ENCODE assay signal across 1 cellular context in genomic region chr12:48557919-48558318, GRCh38.
TF ChIP-seq lines count a peak whose summit lies in the region.

No MANE protein-coding gene starts in this region.

TF ChIP-seq in K562, 482 proteins besides CTCF, POLR2A, EP300 and RAD21:
- TF ChIP-seq CXXC5 (CRISPR knock-in tag; IDR thresholded peaks at IDR 0.05): 0 out of 2 replicates have a peak, but pooled peaks have one; percentile 8
- TF ChIP-seq CEBPG (CRISPR knock-in tag; IDR thresholded peaks at IDR 0.05): peak; percentile 13; the same call in 1 of the 2 replicates
- TF ChIP-seq CEBPG (tag; conservative IDR thresholded peaks at IDR 0.05 in 1 of 2, IDR thresholded peaks at IDR 0.05 in 1 of 2): peak; percentile 72 to 96
- no peak for TF ChIP-seq SLC30A9 (CRISPR knock-in tag; IDR thresholded peaks at IDR 0.05)
- no peak for TF ChIP-seq HSF4 (CRISPR knock-in tag; IDR thresholded peaks at IDR 0.05; ENCODE audit: borderline replicate concordance)
- TF ChIP-seq ELF4 (CRISPR knock-in tag; IDR thresholded peaks at IDR 0.05): no peak
- TF ChIP-seq ZNF551 (CRISPR knock-in tag; IDR thresholded peaks at IDR 0.05): no peak
- 0 out of 2 replicates have a peak, but pooled peaks have one; percentile 15 for TF ChIP-seq BACH1 (tag; IDR thresholded peaks at IDR 0.05)
- 0 out of 2 replicates have a peak, but pooled peaks have one; percentile 31 for TF ChIP-seq POLR2H (tag; IDR thresholded peaks at IDR 0.05; ENCODE audit: low read depth)
- TF ChIP-seq EP400 (IDR thresholded peaks at IDR 0.05): 0 out of 2 replicates have a peak, but pooled peaks have one; percentile 11
- TF ChIP-seq, protein P1, sequence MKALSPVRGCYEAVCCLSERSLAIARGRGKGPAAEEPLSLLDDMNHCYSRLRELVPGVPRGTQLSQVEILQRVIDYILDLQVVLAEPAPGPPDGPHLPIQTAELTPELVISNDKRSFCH (CRISPR knock-in tag; IDR thresholded peaks at IDR 0.05): no peak
- TF ChIP-seq, protein P1 (tag; IDR thresholded peaks at IDR 0.05): no peak
- TF ChIP-seq HMBOX1 (IDR thresholded peaks at IDR 0.05): no peak
- no peak for TF ChIP-seq NR2C2 (CRISPR knock-in tag; IDR thresholded peaks at IDR 0.05)
- no peak for TF ChIP-seq NR2C2 (tag; IDR thresholded peaks at IDR 0.05)
- TF ChIP-seq, protein P2, sequence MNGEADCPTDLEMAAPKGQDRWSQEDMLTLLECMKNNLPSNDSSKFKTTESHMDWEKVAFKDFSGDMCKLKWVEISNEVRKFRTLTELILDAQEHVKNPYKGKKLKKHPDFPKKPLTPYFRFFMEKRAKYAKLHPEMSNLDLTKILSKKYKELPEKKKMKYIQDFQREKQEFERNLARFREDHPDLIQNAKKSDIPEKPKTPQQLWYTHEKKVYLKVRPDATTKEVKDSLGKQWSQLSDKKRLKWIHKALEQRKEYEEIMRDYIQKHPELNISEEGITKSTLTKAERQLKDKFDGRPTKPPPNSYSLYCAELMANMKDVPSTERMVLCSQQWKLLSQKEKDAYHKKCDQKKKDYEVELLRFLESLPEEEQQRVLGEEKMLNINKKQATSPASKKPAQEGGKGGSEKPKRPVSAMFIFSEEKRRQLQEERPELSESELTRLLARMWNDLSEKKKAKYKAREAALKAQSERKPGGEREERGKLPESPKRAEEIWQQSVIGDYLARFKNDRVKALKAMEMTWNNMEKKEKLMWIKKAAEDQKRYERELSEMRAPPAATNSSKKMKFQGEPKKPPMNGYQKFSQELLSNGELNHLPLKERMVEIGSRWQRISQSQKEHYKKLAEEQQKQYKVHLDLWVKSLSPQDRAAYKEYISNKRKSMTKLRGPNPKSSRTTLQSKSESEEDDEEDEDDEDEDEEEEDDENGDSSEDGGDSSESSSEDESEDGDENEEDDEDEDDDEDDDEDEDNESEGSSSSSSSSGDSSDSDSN (IDR thresholded peaks at IDR 0.05; ENCODE audit: borderline replicate concordance in 1 of 2, low read depth in 2 of 2, low read length in 2 of 2): no peak
- peak; percentile 87 for TF ChIP-seq ATF3 (IDR thresholded peaks at IDR 0.05)
- no peak for TF ChIP-seq ATF3 (CRISPR knock-in tag; conservative IDR thresholded peaks at IDR 0.05)
- TF ChIP-seq NELFE (IDR thresholded peaks at IDR 0.05; ENCODE audit: insufficient read depth, insufficient read length): no peak
- peak; percentile 35; the same call in 1 of the 2 replicates for TF ChIP-seq ZNF589 (CRISPR knock-in tag; IDR thresholded peaks at IDR 0.05; ENCODE audit: low read depth)
- TF ChIP-seq ZNF175 (CRISPR knock-in tag; IDR thresholded peaks at IDR 0.05; ENCODE audit: low read depth): peak; percentile 75; the same call in 1 of the 2 replicates
- no peak for TF ChIP-seq LCOR (CRISPR knock-in tag; IDR thresholded peaks at IDR 0.05)
- TF ChIP-seq JUND (IDR thresholded peaks at IDR 0.05; ENCODE audit: borderline replicate concordance, low read depth, low read length): peak; percentile 34; the same call in 1 of the 2 replicates
- TF ChIP-seq JUND (tag; IDR thresholded peaks at IDR 0.05; ENCODE audit: borderline replicate concordance, low read depth, low read length): no peak
- TF ChIP-seq ZNF143 (CRISPR knock-in tag; IDR thresholded peaks at IDR 0.05): no peak
- TF ChIP-seq, protein P3, sequence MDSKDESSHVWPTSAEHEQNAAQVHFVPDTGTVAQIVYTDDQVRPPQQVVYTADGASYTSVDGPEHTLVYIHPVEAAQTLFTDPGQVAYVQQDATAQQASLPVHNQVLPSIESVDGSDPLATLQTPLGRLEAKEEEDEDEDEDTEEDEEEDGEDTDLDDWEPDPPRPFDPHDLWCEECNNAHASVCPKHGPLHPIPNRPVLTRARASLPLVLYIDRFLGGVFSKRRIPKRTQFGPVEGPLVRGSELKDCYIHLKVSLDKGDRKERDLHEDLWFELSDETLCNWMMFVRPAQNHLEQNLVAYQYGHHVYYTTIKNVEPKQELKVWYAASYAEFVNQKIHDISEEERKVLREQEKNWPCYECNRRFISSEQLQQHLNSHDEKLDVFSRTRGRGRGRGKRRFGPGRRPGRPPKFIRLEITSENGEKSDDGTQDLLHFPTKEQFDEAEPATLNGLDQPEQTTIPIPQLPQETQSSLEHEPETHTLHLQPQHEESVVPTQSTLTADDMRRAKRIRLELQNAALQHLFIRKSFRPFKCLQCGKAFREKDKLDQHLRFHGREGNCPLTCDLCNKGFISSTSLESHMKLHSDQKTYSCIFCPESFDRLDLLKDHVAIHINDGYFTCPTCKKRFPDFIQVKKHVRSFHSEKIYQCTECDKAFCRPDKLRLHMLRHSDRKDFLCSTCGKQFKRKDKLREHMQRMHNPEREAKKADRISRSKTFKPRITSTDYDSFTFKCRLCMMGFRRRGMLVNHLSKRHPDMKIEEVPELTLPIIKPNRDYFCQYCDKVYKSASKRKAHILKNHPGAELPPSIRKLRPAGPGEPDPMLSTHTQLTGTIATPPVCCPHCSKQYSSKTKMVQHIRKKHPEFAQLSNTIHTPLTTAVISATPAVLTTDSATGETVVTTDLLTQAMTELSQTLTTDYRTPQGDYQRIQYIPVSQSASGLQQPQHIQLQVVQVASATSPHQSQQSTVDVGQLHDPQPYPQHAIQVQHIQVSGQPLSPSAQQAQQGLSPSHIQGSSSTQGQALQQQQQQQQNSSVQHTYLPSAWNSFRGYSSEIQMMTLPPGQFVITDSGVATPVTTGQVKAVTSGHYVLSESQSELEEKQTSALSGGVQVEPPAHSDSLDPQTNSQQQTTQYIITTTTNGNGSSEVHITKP (IDR thresholded peaks at IDR 0.05; ENCODE audit: partially characterized antibody): no peak
- no peak for TF ChIP-seq MNT (conservative IDR thresholded peaks at IDR 0.05)
- TF ChIP-seq ZSCAN32 (CRISPR knock-in tag; IDR thresholded peaks at IDR 0.05): peak; percentile 75
- no peak for TF ChIP-seq DACH1 (IDR thresholded peaks at IDR 0.05; ENCODE audit: partially characterized antibody)
- TF ChIP-seq ZNF699 (CRISPR knock-in tag; IDR thresholded peaks at IDR 0.05; ENCODE audit: insufficient replicate concordance): no peak
- no peak for TF ChIP-seq ETV6 (IDR thresholded peaks at IDR 0.05; ENCODE audit: borderline replicate concordance in 1 of 2, low read depth in 2 of 2, low read length in 1 of 2)
- TF ChIP-seq ETV6 (CRISPR knock-in tag; IDR thresholded peaks at IDR 0.05; ENCODE audit: borderline replicate concordance): no peak
- no peak for TF ChIP-seq NCOR1 (IDR thresholded peaks at IDR 0.05)
- TF ChIP-seq, protein P4, sequence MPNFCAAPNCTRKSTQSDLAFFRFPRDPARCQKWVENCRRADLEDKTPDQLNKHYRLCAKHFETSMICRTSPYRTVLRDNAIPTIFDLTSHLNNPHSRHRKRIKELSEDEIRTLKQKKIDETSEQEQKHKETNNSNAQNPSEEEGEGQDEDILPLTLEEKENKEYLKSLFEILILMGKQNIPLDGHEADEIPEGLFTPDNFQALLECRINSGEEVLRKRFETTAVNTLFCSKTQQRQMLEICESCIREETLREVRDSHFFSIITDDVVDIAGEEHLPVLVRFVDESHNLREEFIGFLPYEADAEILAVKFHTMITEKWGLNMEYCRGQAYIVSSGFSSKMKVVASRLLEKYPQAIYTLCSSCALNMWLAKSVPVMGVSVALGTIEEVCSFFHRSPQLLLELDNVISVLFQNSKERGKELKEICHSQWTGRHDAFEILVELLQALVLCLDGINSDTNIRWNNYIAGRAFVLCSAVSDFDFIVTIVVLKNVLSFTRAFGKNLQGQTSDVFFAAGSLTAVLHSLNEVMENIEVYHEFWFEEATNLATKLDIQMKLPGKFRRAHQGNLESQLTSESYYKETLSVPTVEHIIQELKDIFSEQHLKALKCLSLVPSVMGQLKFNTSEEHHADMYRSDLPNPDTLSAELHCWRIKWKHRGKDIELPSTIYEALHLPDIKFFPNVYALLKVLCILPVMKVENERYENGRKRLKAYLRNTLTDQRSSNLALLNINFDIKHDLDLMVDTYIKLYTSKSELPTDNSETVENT (CRISPR knock-in tag; IDR thresholded peaks at IDR 0.05): no peak
- TF ChIP-seq SIN3A (IDR thresholded peaks at IDR 0.05; ENCODE audit: borderline replicate concordance in 2 of 2, control insufficient read depth in 1 of 2, low read depth in 2 of 2, low read length in 2 of 2): no peak
- TF ChIP-seq TRIM24 (IDR thresholded peaks at IDR 0.05): peak in 1 of 2 experiments; percentile 45; a peak in 1 of 4 replicates
- TF ChIP-seq, protein P5, sequence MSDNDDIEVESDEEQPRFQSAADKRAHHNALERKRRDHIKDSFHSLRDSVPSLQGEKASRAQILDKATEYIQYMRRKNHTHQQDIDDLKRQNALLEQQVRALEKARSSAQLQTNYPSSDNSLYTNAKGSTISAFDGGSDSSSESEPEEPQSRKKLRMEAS (CRISPR knock-in tag; IDR thresholded peaks at IDR 0.05): no peak
- no peak for TF ChIP-seq DIDO1 (tag; IDR thresholded peaks at IDR 0.05; ENCODE audit: low read depth)
- TF ChIP-seq GTF2E2 (tag; IDR thresholded peaks at IDR 0.05): no peak
- no peak for TF ChIP-seq SRSF7 (optimal IDR thresholded peaks at IDR 0.05; ENCODE audit: low read depth, low read length)
- TF ChIP-seq ZNF584 (CRISPR knock-in tag; IDR thresholded peaks at IDR 0.05; ENCODE audit: low read depth): peak; percentile 70; the same call in 1 of the 2 replicates
- TF ChIP-seq, protein P6, sequence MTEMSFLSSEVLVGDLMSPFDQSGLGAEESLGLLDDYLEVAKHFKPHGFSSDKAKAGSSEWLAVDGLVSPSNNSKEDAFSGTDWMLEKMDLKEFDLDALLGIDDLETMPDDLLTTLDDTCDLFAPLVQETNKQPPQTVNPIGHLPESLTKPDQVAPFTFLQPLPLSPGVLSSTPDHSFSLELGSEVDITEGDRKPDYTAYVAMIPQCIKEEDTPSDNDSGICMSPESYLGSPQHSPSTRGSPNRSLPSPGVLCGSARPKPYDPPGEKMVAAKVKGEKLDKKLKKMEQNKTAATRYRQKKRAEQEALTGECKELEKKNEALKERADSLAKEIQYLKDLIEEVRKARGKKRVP (CRISPR knock-in tag; IDR thresholded peaks at IDR 0.05): peak; percentile 83
- TF ChIP-seq PTRF (tag; IDR thresholded peaks at IDR 0.05): no peak
- peak; percentile 51 for TF ChIP-seq SMAD4 (CRISPR knock-in tag; conservative IDR thresholded peaks at IDR 0.05)
